17 cellular contexts compared by ENCODE assay signal in the genomic region with DNA sequence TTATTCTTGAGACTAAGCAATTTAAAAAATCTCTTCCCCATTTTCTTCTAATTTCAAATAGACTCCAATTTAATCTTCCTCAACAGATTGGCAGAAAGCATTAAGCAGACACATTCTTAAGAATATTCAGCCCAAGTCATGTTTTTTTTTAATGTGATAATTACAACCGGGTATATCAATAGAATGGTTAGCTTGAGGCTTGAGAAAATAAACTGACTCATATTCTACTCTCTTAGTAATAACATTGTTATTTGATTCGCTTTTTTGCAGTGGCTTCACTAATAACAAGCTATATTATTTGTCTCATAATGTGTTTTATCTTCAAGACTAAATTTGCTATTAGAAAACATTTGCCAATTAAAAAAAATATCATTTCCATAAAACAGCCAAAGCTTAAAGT.
DNase-seq lines count a peak whose midpoint lies in the region; TF ChIP-seq lines count a peak whose summit lies in the region.
"Had no signal": no experiment of that assay in that cellular context is flagged by ENCODE, and none has a peak within 500 bp of the region (broad histone marks: within the 10 kb centered on the region; RNA-seq: fewer than 3 reads in every experiment).

No MANE protein-coding gene starts in this region.

- H3K27ac ChIP-seq in OCI-LY3 (ENCODE audit: low read length), result no peak overlapping the region
- H3K27ac ChIP-seq: HL-60, PC-9 had no signal

- H2AFZ ChIP-seq in OCI-LY3 (ENCODE audit: low read depth, low read length), result peak overlapping the region; percentile 24; the same call in 1 of the 2 replicates

- no peak for TF ChIP-seq CTCF in OCI-LY3 (IDR thresholded peaks at IDR 0.05; ENCODE audit: low read depth, low read length)

- H3K4me2 ChIP-seq in OCI-LY3 (ENCODE audit: low read length), result 0 out of 2 replicates have a peak overlapping the region, but pooled peaks have one; percentile 33
- H3K4me2 ChIP-seq: PC-9 had no signal

- H4K20me1 ChIP-seq in OCI-LY3 (ENCODE audit: insufficient read depth, low read length), result no peaks in the 10 kb centered on the region

- H3K9me3 ChIP-seq in OCI-LY3 (ENCODE audit: insufficient read depth, low read length), result no peaks in the 10 kb centered on the region

- no peaks in the 10 kb centered on the region for H3K36me3 ChIP-seq in OCI-LY3 (replicated peaks; ENCODE audit: low read depth, low read length)

- 0 out of 2 replicates have a peak, but pooled peaks cover 5% of the 10 kb centered on the region for H3K4me1 ChIP-seq in OCI-LY3 (ENCODE audit: low read length)

- H3K4me3 ChIP-seq in OCI-LY3 (ENCODE audit: low read length), result no peak overlapping the region
- H3K4me3 ChIP-seq: K562, PC-9 had no signal

- DNase-seq in HCEC 1CT (peak; percentile 3), astrocyte of the hippocampus (ENCODE audit: low read depth, low spot score) (peak; percentile 16), renal cortical epithelial cell (ENCODE audit: low read depth) (peak; percentile 26), glomerular visceral epithelial cell (ENCODE audit: extremely low spot score) (no peak), NCI-H1105 (lab: John Stamatoyannopoulos, UW) (no peak)
- no peak for DNase-seq in stimulated activated CD4-positive, alpha-beta T cell treated with anti-CD3 and anti-CD28 coated beads, Interleukin-15, amount 100 ng/mL, for 24 hours
- DNase-seq: ACHN; C1 segment of cervical spinal cord; CD8-positive, alpha-beta memory T cell; H7; NCI-H187; NCI-H345; NCI-H524 treated with DMSO at 0.1 percent for 48 hours; PC-9 had no signal

- H3K9ac ChIP-seq in OCI-LY3 (ENCODE audit: low read length), result no peak overlapping the region

- no peaks in the 10 kb centered on the region for H3K79me2 ChIP-seq in OCI-LY3 (ENCODE audit: low read length)

- H3K27me3 ChIP-seq in OCI-LY3 (ENCODE audit: low read depth, low read length), result no peaks in the 10 kb centered on the region

Comparison
In these comparisons a context has a peak if more than half of its experiments do, and no peak if none do; other contexts are left out.
1. DNase-seq: peak in HCEC 1CT (single experiment), astrocyte of the hippocampus (single experiment) and renal cortical epithelial cell (single experiment); none in stimulated activated CD4-positive, alpha-beta T cell treated with anti-CD3 and anti-CD28 coated beads, Interleukin-15, amount 100 ng/mL, for 24 hours (single experiment), glomerular visceral epithelial cell (single experiment) and NCI-H1105 (single experiment).